In the genomic region with DNA sequence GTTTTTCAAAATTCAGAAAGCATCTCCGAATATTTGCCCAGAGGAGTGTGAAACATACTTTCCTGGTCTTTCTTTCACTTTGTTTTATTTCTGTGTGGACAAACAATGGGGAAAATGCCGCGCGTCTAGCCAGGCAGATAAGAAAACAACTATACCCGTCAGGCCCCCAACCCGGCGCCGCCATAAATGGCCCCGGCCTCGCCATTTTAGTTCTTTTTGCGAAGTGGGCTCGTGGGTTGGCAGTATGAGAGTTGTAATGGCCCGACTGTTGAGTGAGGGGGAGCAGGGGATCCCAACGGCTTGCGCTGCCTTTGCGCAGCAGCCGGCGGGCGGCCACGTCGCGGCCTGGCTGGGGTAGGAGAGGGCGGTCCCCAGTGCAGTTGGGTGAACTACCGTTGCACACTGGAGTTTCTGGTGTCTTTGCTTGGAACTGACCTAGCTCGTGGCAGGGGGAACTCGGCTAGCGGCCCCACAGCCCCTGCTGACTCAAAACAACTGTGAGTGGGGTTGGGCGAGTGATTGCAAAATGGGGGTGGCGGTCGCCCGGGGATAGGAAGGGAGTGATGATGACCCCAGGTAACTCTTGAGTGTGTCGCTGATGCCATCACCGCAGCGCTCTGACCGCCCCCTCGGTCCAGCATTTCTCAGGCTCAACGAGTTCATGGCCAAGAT, we compare ENCODE assay signal across 8 cellular contexts. TPM values are rescaled to one million over a fixed set of nuclear protein-coding genes. Genes with fewer than 3 reads are reported as not detected.
DNase-seq lines count a peak whose midpoint lies in the region; ATAC-seq, FAIRE-seq and TF ChIP-seq lines count a peak whose summit lies in the region.

No MANE protein-coding gene starts in this region.

- peak overlapping the region; percentile 98 for H3K4me3 Mint-ChIP-seq in CD8-positive, alpha-beta T cell
- H3K4me3 Mint-ChIP-seq in chondrocyte (ENCODE audit: unreplicated experiment), result peak overlapping the region; percentile 95

- H3K4me3 ChIP-seq in CD8-positive, alpha-beta T cell (ENCODE audit: low read depth, low read length), result peak overlapping the region; percentile 84

- FAIRE-seq in H54 (lab: Jason Lieb, UNC), result no peak

- H3K36me3 ChIP-seq in CD8-positive, alpha-beta T cell (ENCODE audit: insufficient read depth, low read length), result peaks cover 23% of the 10 kb centered on the region

- peak; percentile 70 to 89 (median 81) for DNase-seq in CD8-positive, alpha-beta T cell
- no peak for DNase-seq in H54 (ENCODE audit: insufficient read length, low spot score)
- peak; percentile 92 for DNase-seq in NCI-H2171 treated with DMSO at 0.1 percent for 48 hours (lab: John Stamatoyannopoulos, UW)
- peak; percentile 75 for DNase-seq in activated CD4-positive, alpha-beta T cell treated with anti-CD3 and anti-CD28 coated beads for 1 hour
- no peak for DNase-seq in chondrocyte (ENCODE audit: low spot score)
- DNase-seq in stimulated activated CD4-positive, alpha-beta T cell treated with anti-CD3 and anti-CD28 coated beads, Interleukin-1b, Interleukin-23, amount 100 ng/mL, for 1 hour (ENCODE audit: low read depth in 2 of 2), result peak; percentile 62 to 69
- no peak for DNase-seq in DMS153 treated with DMSO at 0.1 percent for 48 hours (lab: John Stamatoyannopoulos, UW; ENCODE audit: unreplicated experiment)

- CTCF ChIA-PET in CD8-positive, alpha-beta T cell (lab: Charles Lee), result interaction anchor here (1.0 to 1.5 kb wide), 4 partner anchors 28 to 107 kb away, joined by 3 to 5 read pairs (median 3); partner anchors contain the start of gene LSM2

- H3K27me3 ChIP-seq in CD8-positive, alpha-beta T cell (ENCODE audit: insufficient read depth, low read length), result no peaks in the 10 kb centered on the region
- H3K27me3 ChIP-seq in layer of hippocampus (ENCODE audit: control insufficient read depth, insufficient read depth, low read length), result no peaks in the 10 kb centered on the region

- peaks cover 58% of the 10 kb centered on the region for H3K4me1 Mint-ChIP-seq in CD8-positive, alpha-beta T cell (ENCODE audit: low read depth)
- H3K4me1 Mint-ChIP-seq in chondrocyte (ENCODE audit: low read depth), result peaks cover 55% of the 10 kb centered on the region

- no peaks in the 10 kb centered on the region for H3K9me3 Mint-ChIP-seq in CD8-positive, alpha-beta T cell
- no peaks in the 10 kb centered on the region for H3K9me3 Mint-ChIP-seq in chondrocyte (ENCODE audit: low read depth)

- no peak for TF ChIP-seq CTCF in CD8-positive, alpha-beta T cell (IDR thresholded peaks at IDR 0.05)
- TF ChIP-seq CTCF in chondrocyte (IDR thresholded peaks at IDR 0.05), result no peak

- TF ChIP-seq POLR2A in H54 (IDR thresholded peaks at IDR 0.05; ENCODE audit: low read depth, low read length), result peak; percentile 93

- H3K27ac ChIP-seq in CD8-positive, alpha-beta T cell (ENCODE audit: low read depth, low read length), result peak overlapping the region; percentile 93
- H3K27ac ChIP-seq in layer of hippocampus (ENCODE audit: low read depth, low read length), result peak overlapping the region; percentile 94

- peak overlapping the region; percentile 99 for H3K27ac Mint-ChIP-seq in CD8-positive, alpha-beta T cell
- peak overlapping the region; percentile 97 for H3K27ac Mint-ChIP-seq in chondrocyte (ENCODE audit: unreplicated experiment)

- POLR2A ChIA-PET in CD8-positive, alpha-beta T cell (lab: Charles Lee), result interaction anchor here (0.6 to 2.1 kb wide), 10 partner anchors 12 to 1019 kb away, joined by 3 to 8 read pairs (median 4); partner anchors contain the start of genes BAG6, DDAH2, HSPA1A and HSPA1L

- peak; percentile 75 for ATAC-seq in CD8-positive, alpha-beta T cell

- no peaks in the 10 kb centered on the region for H3K27me3 Mint-ChIP-seq in CD8-positive, alpha-beta T cell (ENCODE audit: low read depth)
- H3K27me3 Mint-ChIP-seq in chondrocyte (ENCODE audit: low read depth), result no peaks in the 10 kb centered on the region

- no peaks in the 10 kb centered on the region for H3K9me3 ChIP-seq in CD8-positive, alpha-beta T cell (ENCODE audit: low read length)

- peaks cover 48% of the 10 kb centered on the region for H3K36me3 Mint-ChIP-seq in CD8-positive, alpha-beta T cell
- peaks cover 31% of the 10 kb centered on the region for H3K36me3 Mint-ChIP-seq in chondrocyte (ENCODE audit: low read depth)

- intact Hi-C loops in CD8-positive, alpha-beta T cell (cut with DNase I, micrococcal nuclease), result loop anchor here (1.0 to 10.0 kb wide), 11 partner anchors 14 to 360 kb away; partner anchors contain the start of genes ABHD16A (in 1 of the 2), CSNK2B (in 1 of the 2), GPSM3 (in 1 of the 2) and LY6G5B (in 1 of the 2)

- H3K4me1 ChIP-seq in CD8-positive, alpha-beta T cell (ENCODE audit: insufficient read depth, low read length), result peaks cover 42% of the 10 kb centered on the region

RNA-seq across cellular contexts. Expression of gene HSPA1B, which starts 7.3 kb away (rescaled TPM):
- 1 to 10 TPM; 4.9 to 5.2 TPM for total RNA-seq in CD8-positive, alpha-beta T cell
- total RNA-seq in chondrocyte, result 46.8 to 57.9 TPM (median 50.4 TPM) in 3 replicates

RNA-seq across cellular contexts. Expression of gene HSPA1A, which starts 19.5 kb away (rescaled TPM):
- 1 to 10 TPM; 2.1 to 2.2 TPM for total RNA-seq in CD8-positive, alpha-beta T cell
- 23.0 to 46.3 TPM (median 46.2 TPM) in 3 replicates for total RNA-seq in chondrocyte

RNA-seq across cellular contexts. Expression of gene HSPA1L, which starts 19.8 kb away (rescaled TPM):
- total RNA-seq in CD8-positive, alpha-beta T cell, result 1 to 10 TPM; 1.2 TPM
- total RNA-seq in chondrocyte, result 0.89 to 1.5 TPM (median 1.00 TPM) in 3 replicates

RNA-seq across cellular contexts. Expression of gene NEU1, which starts 27.8 kb away (rescaled TPM):
- 10 to 100 TPM; 30.0 to 30.2 TPM for total RNA-seq in CD8-positive, alpha-beta T cell
- total RNA-seq in chondrocyte, result 63.8 to 67.5 TPM (median 64.2 TPM) in 3 replicates

RNA-seq across cellular contexts. Expression of gene LSM2, which starts 28.1 kb away (rescaled TPM):
- total RNA-seq in CD8-positive, alpha-beta T cell, result 10 to 100 TPM; 19.6 to 26.4 TPM
- 35.0 to 42.5 TPM (median 35.7 TPM) in 3 replicates for total RNA-seq in chondrocyte

Comparison
In these comparisons a context has a peak if more than half of its experiments do, and no peak if none do; other contexts are left out.
1. DNase-seq: peak in CD8-positive, alpha-beta T cell (7 of 7), NCI-H2171 treated with DMSO at 0.1 percent for 48 hours (single experiment), activated CD4-positive, alpha-beta T cell treated with anti-CD3 and anti-CD28 coated beads for 1 hour (single experiment) and stimulated activated CD4-positive, alpha-beta T cell treated with anti-CD3 and anti-CD28 coated beads, Interleukin-1b, Interleukin-23, amount 100 ng/mL, for 1 hour (2 of 2); none in H54 (single experiment), chondrocyte (single experiment) and DMS153 treated with DMSO at 0.1 percent for 48 hours (single experiment).